In genomic region chr12:69903548-69903947, GRCh38 we compare ENCODE assay signal across 18 cellular contexts.
"Had no signal": no experiment of that assay in that cellular context is flagged by ENCODE, and none has a peak within 500 bp of the region (broad histone marks: within the 10 kb centered on the region; RNA-seq: fewer than 3 reads in every experiment).

No MANE protein-coding gene starts in this region.

- H3K27me3 ChIP-seq: cardiac muscle cell, dorsolateral prefrontal cortex, hepatocyte, sigmoid colon, thyroid gland had no signal

- H3K79me2 ChIP-seq: hepatocyte had no signal

- H3K4me3 Mint-ChIP-seq: activated CD4-positive, alpha-beta memory T cell treated with anti-CD3 and anti-CD28 coated beads, Interleukin-2, amount 10 ng/mL, durations not matched to agents 7 days and 5 days; activated CD4-positive, alpha-beta T cell treated with anti-CD3 and anti-CD28 coated beads for 36 hours; activated CD8-positive, alpha-beta memory T cell treated with anti-CD3 and anti-CD28 coated beads, Interleukin-2, amount 10 ng/mL, durations not matched to agents 7 days and 5 days; activated naive CD8-positive, alpha-beta T cell; mesothelial cell of epicardium; nephron had no signal

- H2AFZ ChIP-seq: hepatocyte had no signal

- H3K4me1 Mint-ChIP-seq: activated CD4-positive, alpha-beta memory T cell treated with anti-CD3 and anti-CD28 coated beads, Interleukin-2, amount 10 ng/mL, durations not matched to agents 7 days and 5 days; activated CD8-positive, alpha-beta memory T cell treated with anti-CD3 and anti-CD28 coated beads, Interleukin-2, amount 10 ng/mL, durations not matched to agents 7 days and 5 days had no signal

- H3K4me1 ChIP-seq: sigmoid colon had no signal

- H3K36me3 Mint-ChIP-seq: activated CD8-positive, alpha-beta memory T cell treated with anti-CD3 and anti-CD28 coated beads, Interleukin-2, amount 10 ng/mL, durations not matched to agents 7 days and 5 days; activated naive CD8-positive, alpha-beta T cell; mesothelial cell of epicardium had no signal

- H3K27ac Mint-ChIP-seq: activated CD4-positive, alpha-beta memory T cell treated with anti-CD3 and anti-CD28 coated beads, Interleukin-2, amount 10 ng/mL, durations not matched to agents 7 days and 5 days; activated CD4-positive, alpha-beta T cell treated with anti-CD3 and anti-CD28 coated beads for 36 hours; activated CD8-positive, alpha-beta memory T cell treated with anti-CD3 and anti-CD28 coated beads, Interleukin-2, amount 10 ng/mL, durations not matched to agents 7 days and 5 days; activated naive CD8-positive, alpha-beta T cell had no signal

- H3K27me3 Mint-ChIP-seq: activated CD4-positive, alpha-beta T cell treated with anti-CD3 and anti-CD28 coated beads for 36 hours; activated naive CD8-positive, alpha-beta T cell had no signal

- H3K4me2 ChIP-seq: hepatocyte had no signal

- H3K4me3 ChIP-seq: cardiac muscle cell, dorsolateral prefrontal cortex, hepatocyte, lower lobe of right lung, sigmoid colon, thyroid gland had no signal

- H3K9me3 Mint-ChIP-seq: activated CD4-positive, alpha-beta memory T cell treated with anti-CD3 and anti-CD28 coated beads, Interleukin-2, amount 10 ng/mL, durations not matched to agents 7 days and 5 days; mesothelial cell of epicardium; nephron had no signal

- DNase-seq: activated CD4-positive, alpha-beta memory T cell treated with anti-CD3 and anti-CD28 coated beads, Interleukin-2, amount 10 ng/mL, durations not matched to agents 7 days and 5 days; activated CD4-positive, alpha-beta T cell treated with anti-CD3 and anti-CD28 coated beads for 36 hours; activated CD8-positive, alpha-beta memory T cell treated with anti-CD3 and anti-CD28 coated beads, Interleukin-2, amount 10 ng/mL, durations not matched to agents 7 days and 5 days; foreskin fibroblast; lower lobe of right lung; nucleus accumbens; sigmoid colon; stimulated activated CD4-positive, alpha-beta T cell treated with anti-CD3 and anti-CD28 coated beads, Interleukin-1b, Interleukin-23, amount 100 ng/mL, for 48 hours; stimulated activated CD8-positive, alpha-beta memory T cell treated with anti-CD3 and anti-CD28 coated beads, Interleukin-4, amount 100 ng/mL, for 48 hours; stimulated activated naive CD4-positive, alpha-beta T cell; thyroid gland had no signal

- FAIRE-seq: urothelium cell line had no signal

- H3K9me3 ChIP-seq: lower lobe of right lung, sigmoid colon, thyroid gland had no signal

- H3K36me3 ChIP-seq: cardiac muscle cell, lower lobe of right lung, sigmoid colon, thyroid gland had no signal

- ATAC-seq: activated CD4-positive, alpha-beta T cell treated with anti-CD3 and anti-CD28 coated beads for 36 hours; activated CD8-positive, alpha-beta memory T cell treated with anti-CD3 and anti-CD28 coated beads, Interleukin-2, amount 10 ng/mL, durations not matched to agents 7 days and 5 days; lower lobe of right lung had no signal

- H3K27ac ChIP-seq: cardiac muscle cell, hepatocyte, lower lobe of right lung, sigmoid colon, thyroid gland had no signal
